27 cellular contexts compared by ENCODE assay signal in the genomic region with DNA sequence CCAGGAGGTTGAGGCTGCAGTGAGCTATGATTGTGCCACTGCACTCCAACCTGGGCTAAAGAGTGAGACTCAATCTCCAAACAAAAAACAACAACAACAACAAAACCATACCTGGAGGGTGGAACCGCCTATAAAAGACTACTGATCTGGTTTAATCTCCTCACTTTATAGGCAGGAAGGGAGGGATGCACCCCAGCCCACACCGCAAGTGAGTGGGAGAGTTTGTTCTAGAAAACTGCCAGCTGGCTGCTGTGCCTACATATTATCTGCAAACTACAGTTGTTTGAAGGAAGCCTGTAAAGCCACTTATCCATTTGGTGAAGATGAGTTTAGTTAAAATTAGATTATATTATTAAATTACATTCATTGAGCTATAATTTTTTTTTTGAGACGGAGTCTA.
"Had no signal": no experiment of that assay in that cellular context is flagged by ENCODE, and none has a peak within 500 bp of the region (broad histone marks: within the 10 kb centered on the region; RNA-seq: fewer than 3 reads in every experiment).

No MANE protein-coding gene starts in this region.

- H3K4me2 ChIP-seq: hepatocyte, neural progenitor cell had no signal

- H3K27ac ChIP-seq: foreskin keratinocyte, hepatocyte, left lung, neural progenitor cell, transverse colon, VCaP had no signal

- H3K4me3 ChIP-seq: hepatocyte, left lung, lung, neural progenitor cell, transverse colon had no signal

- H3K4me1 ChIP-seq: left lung, neural progenitor cell had no signal

- ATAC-seq: activated CD4-positive, CD25-positive, alpha-beta regulatory T cell treated with anti-CD3 and anti-CD28 coated beads, Interleukin-2, amount 50 U/mL, for 24 hours; activated CD8-positive, alpha-beta memory T cell treated with anti-CD3 and anti-CD28 coated beads, Interleukin-2, amount 10 ng/mL, durations not matched to agents 7 days and 5 days; activated T-helper 17 cell treated with anti-CD3 and anti-CD28 coated beads, Interleukin-2, amount 50 U/mL, for 72 hours; foreskin keratinocyte; left lung; sciatic nerve; stimulated activated effector memory CD8-positive, alpha-beta T cell treated with anti-CD3 and anti-CD28 coated beads, Interleukin-12 subunit alpha, Interleukin-12 subunit beta, amount 100 ng/mL, for 72 hours; stimulated activated naive CD8-positive, alpha-beta T cell treated with anti-CD3 and anti-CD28 coated beads, Interleukin-15, amount 100 ng/mL, for 72 hours had no signal

- H3K4me1 Mint-ChIP-seq: activated T-helper 17 cell treated with anti-CD3 and anti-CD28 coated beads, Interleukin-2, amount 50 U/mL, for 72 hours; immature natural killer cell; naive B cell; neural progenitor cell; stimulated activated effector memory CD8-positive, alpha-beta T cell treated with anti-CD3 and anti-CD28 coated beads, Interleukin-12 subunit alpha, Interleukin-12 subunit beta, amount 100 ng/mL, for 72 hours had no signal

- H3K36me3 Mint-ChIP-seq: activated CD4-positive, alpha-beta memory T cell treated with anti-CD3 and anti-CD28 coated beads for 36 hours; activated CD8-positive, alpha-beta memory T cell treated with anti-CD3 and anti-CD28 coated beads, Interleukin-2, amount 10 ng/mL, durations not matched to agents 7 days and 5 days; activated naive CD8-positive, alpha-beta T cell treated with anti-CD3 and anti-CD28 coated beads for 36 hours; immature natural killer cell; naive B cell; neural progenitor cell; stimulated activated effector memory CD8-positive, alpha-beta T cell treated with anti-CD3 and anti-CD28 coated beads, Interleukin-12 subunit alpha, Interleukin-12 subunit beta, amount 100 ng/mL, for 72 hours had no signal

- H3K4me3 Mint-ChIP-seq: activated CD4-positive, alpha-beta memory T cell treated with anti-CD3 and anti-CD28 coated beads for 36 hours; activated CD8-positive, alpha-beta memory T cell treated with anti-CD3 and anti-CD28 coated beads, Interleukin-2, amount 10 ng/mL, durations not matched to agents 7 days and 5 days; activated naive CD8-positive, alpha-beta T cell treated with anti-CD3 and anti-CD28 coated beads for 36 hours; activated T-helper 17 cell treated with anti-CD3 and anti-CD28 coated beads, Interleukin-2, amount 50 U/mL, for 72 hours; immature natural killer cell; naive B cell; neural progenitor cell; stimulated activated effector memory CD8-positive, alpha-beta T cell treated with anti-CD3 and anti-CD28 coated beads, Interleukin-12 subunit alpha, Interleukin-12 subunit beta, amount 100 ng/mL, for 72 hours; stimulated activated naive CD8-positive, alpha-beta T cell treated with anti-CD3 and anti-CD28 coated beads, Interleukin-15, amount 100 ng/mL, for 72 hours had no signal

- H3K27me3 ChIP-seq: foreskin keratinocyte, hepatocyte, left lung, neural progenitor cell, transverse colon had no signal

- H3K9ac ChIP-seq: neural progenitor cell had no signal

- FAIRE-seq: astrocyte, small intestine, urothelium cell line had no signal

- H3K27ac Mint-ChIP-seq: activated CD4-positive, alpha-beta memory T cell treated with anti-CD3 and anti-CD28 coated beads for 36 hours; activated CD8-positive, alpha-beta memory T cell treated with anti-CD3 and anti-CD28 coated beads, Interleukin-2, amount 10 ng/mL, durations not matched to agents 7 days and 5 days; activated naive CD8-positive, alpha-beta T cell treated with anti-CD3 and anti-CD28 coated beads for 36 hours; activated T-helper 17 cell treated with anti-CD3 and anti-CD28 coated beads, Interleukin-2, amount 50 U/mL, for 72 hours; immature natural killer cell; neural progenitor cell; stimulated activated effector memory CD8-positive, alpha-beta T cell treated with anti-CD3 and anti-CD28 coated beads, Interleukin-12 subunit alpha, Interleukin-12 subunit beta, amount 100 ng/mL, for 72 hours; stimulated activated naive CD8-positive, alpha-beta T cell treated with anti-CD3 and anti-CD28 coated beads, Interleukin-15, amount 100 ng/mL, for 72 hours had no signal

- H3K36me3 ChIP-seq: left lung, neural progenitor cell, transverse colon had no signal

- H3K9me3 ChIP-seq: left lung, transverse colon had no signal

- DNase-seq: activated CD4-positive, alpha-beta memory T cell treated with anti-CD3 and anti-CD28 coated beads for 36 hours; activated CD8-positive, alpha-beta memory T cell treated with anti-CD3 and anti-CD28 coated beads, Interleukin-2, amount 10 ng/mL, durations not matched to agents 7 days and 5 days; activated naive CD8-positive, alpha-beta T cell treated with anti-CD3 and anti-CD28 coated beads for 36 hours; central memory CD4-positive, alpha-beta T cell; dermis blood vessel endothelial cell; effector CD8-positive, alpha-beta T cell; erythroblast; foreskin keratinocyte; immature natural killer cell; left lung; naive B cell; posterior cingulate gyrus; small intestine; stimulated activated CD4-positive, alpha-beta T cell treated with anti-CD3 and anti-CD28 coated beads, Interleukin-2, amount 100 ng/mL, for 24 hours; stimulated activated naive CD8-positive, alpha-beta T cell treated with anti-CD3 and anti-CD28 coated beads, Interleukin-15, amount 100 ng/mL, for 72 hours; T-helper 9 cell; transverse colon had no signal

- H3K27me3 Mint-ChIP-seq: activated CD4-positive, alpha-beta memory T cell treated with anti-CD3 and anti-CD28 coated beads for 36 hours; activated naive CD8-positive, alpha-beta T cell treated with anti-CD3 and anti-CD28 coated beads for 36 hours; activated T-helper 17 cell treated with anti-CD3 and anti-CD28 coated beads, Interleukin-2, amount 50 U/mL, for 72 hours; naive B cell; stimulated activated naive CD8-positive, alpha-beta T cell treated with anti-CD3 and anti-CD28 coated beads, Interleukin-15, amount 100 ng/mL, for 72 hours had no signal

- H3K79me2 ChIP-seq: hepatocyte had no signal

- H3K9me3 Mint-ChIP-seq: activated CD4-positive, alpha-beta memory T cell treated with anti-CD3 and anti-CD28 coated beads for 36 hours; activated naive CD8-positive, alpha-beta T cell treated with anti-CD3 and anti-CD28 coated beads for 36 hours; activated T-helper 17 cell treated with anti-CD3 and anti-CD28 coated beads, Interleukin-2, amount 50 U/mL, for 72 hours; immature natural killer cell; naive B cell; stimulated activated effector memory CD8-positive, alpha-beta T cell treated with anti-CD3 and anti-CD28 coated beads, Interleukin-12 subunit alpha, Interleukin-12 subunit beta, amount 100 ng/mL, for 72 hours; stimulated activated naive CD8-positive, alpha-beta T cell treated with anti-CD3 and anti-CD28 coated beads, Interleukin-15, amount 100 ng/mL, for 72 hours had no signal

- H2AFZ ChIP-seq: hepatocyte, neural progenitor cell had no signal
